ENCODE assay signal across 20 cellular contexts in genomic region chr9:20028849-20029231, GRCh38.
"Had no signal": no experiment of that assay in that cellular context is flagged by ENCODE, and none has a peak within 500 bp of the region (broad histone marks: within the 10 kb centered on the region; RNA-seq: fewer than 3 reads in every experiment).

No MANE protein-coding gene starts in this region.

- H3K27me3 ChIP-seq: brain microvascular endothelial cell, SJSA1, thyroid gland had no signal

- H3K4me3 ChIP-seq: mucosa of descending colon, psoas muscle, SJSA1, thyroid gland had no signal

- DNase-seq: activated CD4-positive, alpha-beta T cell treated with anti-CD3 and anti-CD28 coated beads, Interleukin-2, amount 50 U/mL, for 1 hour; activated CD4-positive, CD25-positive, alpha-beta regulatory T cell; activated CD8-positive, alpha-beta memory T cell treated with anti-CD3 and anti-CD28 coated beads for 24 hours; activated naive CD8-positive, alpha-beta T cell treated with anti-CD3 and anti-CD28 coated beads for 36 hours; amygdala; brain microvascular endothelial cell; cerebellar nuclear complex; erythroblast; immature natural killer cell; mammary epithelial cell; mucosa of descending colon; natural killer cell; occipital lobe; psoas muscle; stimulated activated CD4-positive, alpha-beta T cell treated with anti-CD3 and anti-CD28 coated beads, Interleukin-12 subunit alpha, Interleukin-12 subunit beta, amount 100 ng/mL, for 4 hours; stimulated activated CD4-positive, alpha-beta T cell treated with anti-CD3 and anti-CD28 coated beads, Interleukin-2, amount 100 ng/mL, for 24 hours; T-helper 2 cell; thyroid gland had no signal

- H3K36me3 ChIP-seq: brain microvascular endothelial cell, SJSA1, thyroid gland had no signal

- H3K9me3 ChIP-seq: mucosa of descending colon, psoas muscle, SJSA1, thyroid gland had no signal

- ATAC-seq: mucosa of descending colon; natural killer cell; stimulated activated effector memory CD8-positive, alpha-beta T cell treated with anti-CD3 and anti-CD28 coated beads, Interleukin-12 subunit alpha, Interleukin-12 subunit beta, amount 100 ng/mL, for 72 hours had no signal

- H3K4me1 ChIP-seq: psoas muscle, thyroid gland had no signal

- H3K27ac ChIP-seq: brain microvascular endothelial cell, psoas muscle, SJSA1, thyroid gland had no signal
